19 cellular contexts compared by ENCODE assay signal in genomic region chr2:105627530-105627929, GRCh38.
A peak's percentile ranks its signal among the peaks of the same experiment; 100 is the strongest.
DNase-seq lines count a peak whose midpoint lies in the region.
"Had no signal": no experiment of that assay in that cellular context is flagged by ENCODE, and none has a peak within 500 bp of the region (broad histone marks: within the 10 kb centered on the region; RNA-seq: fewer than 3 reads in every experiment).

No MANE protein-coding gene starts in this region.

- DNase-seq in COLO829 (ENCODE audit: low spot score) (peak; percentile 78), NCI-H446 treated with DMSO at 0.1 percent for 48 hours (lab: John Stamatoyannopoulos, UW) (peak; percentile 50), foreskin melanocyte (peak; percentile 78), posterior cingulate gyrus (peak in 8 of 10 donors; percentile 35 to 91 (median 42)), NCI-H1417 treated with DMSO at 0.1 percent for 48 hours (lab: John Stamatoyannopoulos, UW) (no peak)
- DNase-seq in activated CD4-positive, alpha-beta T cell treated with anti-CD3 and anti-CD28 coated beads, Interleukin-2, amount 50 U/mL, for 4 hours, result no peak
- DNase-seq in activated naive CD4-positive, alpha-beta T cell treated with Interleukin-2 at 50 U/mL for 16 hours, result no peak
- DNase-seq: COR-L47, DMS 273 treated with DMSO at 0.1 percent for 48 hours, GDM1, GM23248, MM.1S, NCI-H1092, NCI-H146, NCI-H2081, NCI-H226, NCI-H69, OCI-M1, Right ventricle myocardium superior had no signal

- intact Hi-C loops in posterior cingulate gyrus (cut with DNase I), result no loop called here

Comparison
In these comparisons a context has a peak if more than half of its experiments do, and no peak if none do; other contexts are left out.
1. DNase-seq: peak in COLO829 (single experiment), NCI-H446 treated with DMSO at 0.1 percent for 48 hours (single experiment), foreskin melanocyte (single experiment) and posterior cingulate gyrus (8 of 10); none in activated CD4-positive, alpha-beta T cell treated with anti-CD3 and anti-CD28 coated beads, Interleukin-2, amount 50 U/mL, for 4 hours (0 of 2), activated naive CD4-positive, alpha-beta T cell treated with Interleukin-2 at 50 U/mL for 16 hours (single experiment) and NCI-H1417 treated with DMSO at 0.1 percent for 48 hours (single experiment).